2 cellular contexts compared by ENCODE assay signal in the genomic region with DNA sequence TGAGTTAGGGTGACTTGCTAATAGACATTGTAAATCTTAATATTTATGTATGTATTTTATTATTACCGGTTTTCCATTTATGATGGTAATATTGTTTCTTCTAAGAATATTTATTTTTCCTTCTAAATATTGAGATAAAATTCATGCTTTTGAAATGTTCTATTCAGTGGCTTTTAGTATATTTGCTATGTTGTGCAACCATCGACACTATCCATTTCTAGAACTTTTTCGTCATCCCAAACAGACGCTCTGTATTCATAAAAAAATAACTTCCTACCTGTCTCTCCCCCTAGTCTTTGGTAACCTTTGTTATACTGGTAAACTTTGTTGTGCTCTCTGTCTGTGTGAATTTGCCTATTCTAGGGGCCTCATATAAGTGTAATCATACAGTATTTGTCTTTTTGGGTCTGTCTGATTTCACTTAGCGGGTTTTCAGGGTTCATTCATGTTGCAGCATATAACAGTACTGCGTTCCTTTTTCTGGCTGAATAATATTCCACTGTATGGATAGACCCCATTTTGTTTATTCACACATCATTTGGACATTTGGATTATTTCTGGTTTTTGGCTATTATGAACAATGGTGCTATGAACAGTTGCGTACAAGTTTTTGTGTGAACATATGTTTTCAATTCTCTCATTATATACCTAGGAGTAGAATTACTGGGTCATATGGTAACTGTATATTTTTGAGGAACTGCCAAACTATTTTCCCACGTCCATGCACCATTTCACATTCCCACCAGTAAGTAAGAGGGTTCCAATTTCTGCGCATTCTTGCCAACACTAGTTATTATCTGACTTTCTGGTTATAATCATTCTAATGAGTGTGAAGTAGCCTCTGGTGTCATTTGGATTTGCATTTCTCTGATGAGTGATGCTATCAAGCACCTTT.
TF ChIP-seq lines count a peak whose summit lies in the region.

No MANE protein-coding gene starts in this region.

TF ChIP-seq in HEK293, 187 proteins besides CTCF, POLR2A, EP300 and RAD21 (continued from another document):
- TF ChIP-seq, protein P1, sequence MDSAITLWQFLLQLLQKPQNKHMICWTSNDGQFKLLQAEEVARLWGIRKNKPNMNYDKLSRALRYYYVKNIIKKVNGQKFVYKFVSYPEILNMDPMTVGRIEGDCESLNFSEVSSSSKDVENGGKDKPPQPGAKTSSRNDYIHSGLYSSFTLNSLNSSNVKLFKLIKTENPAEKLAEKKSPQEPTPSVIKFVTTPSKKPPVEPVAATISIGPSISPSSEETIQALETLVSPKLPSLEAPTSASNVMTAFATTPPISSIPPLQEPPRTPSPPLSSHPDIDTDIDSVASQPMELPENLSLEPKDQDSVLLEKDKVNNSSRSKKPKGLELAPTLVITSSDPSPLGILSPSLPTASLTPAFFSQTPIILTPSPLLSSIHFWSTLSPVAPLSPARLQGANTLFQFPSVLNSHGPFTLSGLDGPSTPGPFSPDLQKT (IDR thresholded peaks at IDR 0.05; ENCODE audit: borderline replicate concordance, low read depth, low read length): no peak
- peak; percentile 99 for TF ChIP-seq ZNF146 (tag by site-specific recombination; IDR thresholded peaks at IDR 0.05)
TF ChIP-seq in HEK293: peak in this region for 2.

TF ChIP-seq in liver, 16 proteins besides CTCF, POLR2A, EP300 and RAD21 (continued from another document):
- TF ChIP-seq, protein P2, sequence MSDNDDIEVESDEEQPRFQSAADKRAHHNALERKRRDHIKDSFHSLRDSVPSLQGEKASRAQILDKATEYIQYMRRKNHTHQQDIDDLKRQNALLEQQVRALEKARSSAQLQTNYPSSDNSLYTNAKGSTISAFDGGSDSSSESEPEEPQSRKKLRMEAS (IDR thresholded peaks at IDR 0.05): no peak
- TF ChIP-seq FOXA1 (IDR thresholded peaks at IDR 0.05) (no peak), HNF4G (IDR thresholded peaks at IDR 0.05) (no peak), YY1 (IDR thresholded peaks at IDR 0.05) (peak; percentile 38), TAF1 (conservative IDR thresholded peaks at IDR 0.05) (no peak), GABPA (IDR thresholded peaks at IDR 0.05 in 1 of 2, conservative IDR thresholded peaks at IDR 0.05 in 1 of 2) (no peak), HNF4A (conservative IDR thresholded peaks at IDR 0.05) (peak in 1 of 2 donors; percentile 4), EGR1 (IDR thresholded peaks at IDR 0.05; ENCODE audit: low read depth in 2 of 2) (no peak), JUND (IDR thresholded peaks at IDR 0.05) (no peak), FOXA2 (IDR thresholded peaks at IDR 0.05) (no peak), RXRA (IDR thresholded peaks at IDR 0.05) (no peak)
- TF ChIP-seq, protein P3, sequence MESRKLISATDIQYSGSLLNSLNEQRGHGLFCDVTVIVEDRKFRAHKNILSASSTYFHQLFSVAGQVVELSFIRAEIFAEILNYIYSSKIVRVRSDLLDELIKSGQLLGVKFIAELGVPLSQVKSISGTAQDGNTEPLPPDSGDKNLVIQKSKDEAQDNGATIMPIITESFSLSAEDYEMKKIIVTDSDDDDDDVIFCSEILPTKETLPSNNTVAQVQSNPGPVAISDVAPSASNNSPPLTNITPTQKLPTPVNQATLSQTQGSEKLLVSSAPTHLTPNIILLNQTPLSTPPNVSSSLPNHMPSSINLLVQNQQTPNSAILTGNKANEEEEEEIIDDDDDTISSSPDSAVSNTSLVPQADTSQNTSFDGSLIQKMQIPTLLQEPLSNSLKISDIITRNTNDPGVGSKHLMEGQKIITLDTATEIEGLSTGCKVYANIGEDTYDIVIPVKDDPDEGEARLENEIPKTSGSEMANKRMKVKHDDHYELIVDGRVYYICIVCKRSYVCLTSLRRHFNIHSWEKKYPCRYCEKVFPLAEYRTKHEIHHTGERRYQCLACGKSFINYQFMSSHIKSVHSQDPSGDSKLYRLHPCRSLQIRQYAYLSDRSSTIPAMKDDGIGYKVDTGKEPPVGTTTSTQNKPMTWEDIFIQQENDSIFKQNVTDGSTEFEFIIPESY (IDR thresholded peaks at IDR 0.05): no peak
- TF ChIP-seq, protein P4, sequence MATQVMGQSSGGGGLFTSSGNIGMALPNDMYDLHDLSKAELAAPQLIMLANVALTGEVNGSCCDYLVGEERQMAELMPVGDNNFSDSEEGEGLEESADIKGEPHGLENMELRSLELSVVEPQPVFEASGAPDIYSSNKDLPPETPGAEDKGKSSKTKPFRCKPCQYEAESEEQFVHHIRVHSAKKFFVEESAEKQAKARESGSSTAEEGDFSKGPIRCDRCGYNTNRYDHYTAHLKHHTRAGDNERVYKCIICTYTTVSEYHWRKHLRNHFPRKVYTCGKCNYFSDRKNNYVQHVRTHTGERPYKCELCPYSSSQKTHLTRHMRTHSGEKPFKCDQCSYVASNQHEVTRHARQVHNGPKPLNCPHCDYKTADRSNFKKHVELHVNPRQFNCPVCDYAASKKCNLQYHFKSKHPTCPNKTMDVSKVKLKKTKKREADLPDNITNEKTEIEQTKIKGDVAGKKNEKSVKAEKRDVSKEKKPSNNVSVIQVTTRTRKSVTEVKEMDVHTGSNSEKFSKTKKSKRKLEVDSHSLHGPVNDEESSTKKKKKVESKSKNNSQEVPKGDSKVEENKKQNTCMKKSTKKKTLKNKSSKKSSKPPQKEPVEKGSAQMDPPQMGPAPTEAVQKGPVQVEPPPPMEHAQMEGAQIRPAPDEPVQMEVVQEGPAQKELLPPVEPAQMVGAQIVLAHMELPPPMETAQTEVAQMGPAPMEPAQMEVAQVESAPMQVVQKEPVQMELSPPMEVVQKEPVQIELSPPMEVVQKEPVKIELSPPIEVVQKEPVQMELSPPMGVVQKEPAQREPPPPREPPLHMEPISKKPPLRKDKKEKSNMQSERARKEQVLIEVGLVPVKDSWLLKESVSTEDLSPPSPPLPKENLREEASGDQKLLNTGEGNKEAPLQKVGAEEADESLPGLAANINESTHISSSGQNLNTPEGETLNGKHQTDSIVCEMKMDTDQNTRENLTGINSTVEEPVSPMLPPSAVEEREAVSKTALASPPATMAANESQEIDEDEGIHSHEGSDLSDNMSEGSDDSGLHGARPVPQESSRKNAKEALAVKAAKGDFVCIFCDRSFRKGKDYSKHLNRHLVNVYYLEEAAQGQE (IDR thresholded peaks at IDR 0.05): peak; percentile 1
